In genomic region chr21:35579520-35580293, GRCh38 we compare ENCODE assay signal across 1 cellular context.
TF ChIP-seq lines count a peak whose summit lies in the region.

No MANE protein-coding gene starts in this region.

TF ChIP-seq in K562, 482 proteins besides CTCF, POLR2A, EP300 and RAD21:
- peak; percentile 70 for TF ChIP-seq FOSL1 (tag; conservative IDR thresholded peaks at IDR 0.05)
- peak; percentile 60; the same call in 1 of the 2 replicates for TF ChIP-seq TFE3 (CRISPR knock-in tag; IDR thresholded peaks at IDR 0.05)
- no peak for TF ChIP-seq NR0B1 (IDR thresholded peaks at IDR 0.05; ENCODE audit: partially characterized antibody)
- peak; percentile 64; the same call in 1 of the 2 replicates for TF ChIP-seq BHLHE40 (IDR thresholded peaks at IDR 0.05; ENCODE audit: low read length)
- no peak for TF ChIP-seq CREB1 (IDR thresholded peaks at IDR 0.05)
- no peak for TF ChIP-seq CREB1 (CRISPR knock-in tag; IDR thresholded peaks at IDR 0.05)
- TF ChIP-seq ZNF316 (IDR thresholded peaks at IDR 0.05), result peak; percentile 38
- TF ChIP-seq MAFG (tag; conservative IDR thresholded peaks at IDR 0.05), result 0 out of 2 replicates have a peak, but pooled peaks have one; percentile 4
- no peak for TF ChIP-seq ARID4B (CRISPR knock-in tag; IDR thresholded peaks at IDR 0.05)
- 0 out of 2 replicates have a peak, but pooled peaks have one; percentile 8 for TF ChIP-seq MAFF (IDR thresholded peaks at IDR 0.05; ENCODE audit: low read length)
- TF ChIP-seq ILK (tag; IDR thresholded peaks at IDR 0.05; ENCODE audit: borderline replicate concordance, low read depth), result no peak
- TF ChIP-seq ZNF778 (CRISPR knock-in tag; IDR thresholded peaks at IDR 0.05), result no peak
- TF ChIP-seq SMARCB1 (IDR thresholded peaks at IDR 0.05; ENCODE audit: insufficient read length, low read depth), result no peak
- no peak for TF ChIP-seq HNRNPLL (IDR thresholded peaks at IDR 0.05; ENCODE audit: low read depth, low read length, poor library complexity, severe bottlenecking)
- TF ChIP-seq POLR2AphosphoS2 (IDR thresholded peaks at IDR 0.05; ENCODE audit: low read length), result no peak
- no peak for TF ChIP-seq RNF2 (IDR thresholded peaks at IDR 0.05)
